7 cellular contexts compared by ENCODE assay signal in the genomic region with DNA sequence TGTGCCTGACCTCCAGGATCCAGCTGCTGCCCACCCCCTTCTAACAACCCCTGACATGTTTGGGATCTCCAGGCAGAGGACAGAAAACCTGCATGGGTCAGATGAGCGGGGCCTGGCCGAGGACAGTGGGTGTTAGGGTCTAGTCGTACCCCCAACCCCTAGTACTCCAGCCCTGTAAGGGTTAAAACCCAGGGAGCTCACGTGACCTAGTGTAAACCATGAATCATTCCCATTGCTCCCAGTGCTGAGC.
A peak's percentile ranks its signal among the peaks of the same experiment; 100 is the strongest.
DNase-seq lines count a peak whose midpoint lies in the region; TF ChIP-seq lines count a peak whose summit lies in the region.

No MANE protein-coding gene starts in this region.

- no peaks in the 10 kb centered on the region for H3F3A ChIP-seq in smooth muscle cell (ENCODE audit: low read depth)

- peak overlapping the region; percentile 67 for H3K4me3 Mint-ChIP-seq in activated T-helper 2 cell treated with anti-CD3 and anti-CD28 coated beads, Interferon-gamma antibody, Interleukin-2, Interleukin-4, amounts not matched to agents 10 μg/mL and 5 μg/mL and 100 μg/mL, durations not matched to agents 14 hours and 24 hours and 36 hours (ENCODE audit: low read depth)

- H3K9me3 Mint-ChIP-seq in activated T-helper 2 cell treated with anti-CD3 and anti-CD28 coated beads, Interferon-gamma antibody, Interleukin-2, Interleukin-4, amounts not matched to agents 10 μg/mL and 5 μg/mL and 100 μg/mL, durations not matched to agents 14 hours and 24 hours and 36 hours, result peaks cover 4% of the 10 kb centered on the region

- no peaks in the 10 kb centered on the region for H4K20me1 ChIP-seq in smooth muscle cell (ENCODE audit: low read depth)

- H3K36me3 Mint-ChIP-seq in activated T-helper 2 cell treated with anti-CD3 and anti-CD28 coated beads, Interferon-gamma antibody, Interleukin-2, Interleukin-4, amounts not matched to agents 10 μg/mL and 5 μg/mL and 100 μg/mL, durations not matched to agents 14 hours and 24 hours and 36 hours (ENCODE audit: low read depth), result peaks cover 9% of the 10 kb centered on the region

- no peak for DNase-seq in activated T-helper 2 cell treated with anti-CD3 and anti-CD28 coated beads, Interferon-gamma antibody, Interleukin-2, Interleukin-4, amounts not matched to agents 10 μg/mL and 5 μg/mL and 100 μg/mL, durations not matched to agents 14 hours and 24 hours and 36 hours (ENCODE audit: low spot score)
- DNase-seq in smooth muscle cell (lab: John Stamatoyannopoulos, UW; ENCODE audit: unreplicated experiment) (no peak), activated gamma-delta T cell treated with Interleukin-2 at 50 U/mL for 16 hours (no peak), AG08396 (ENCODE audit: low spot score) (no peak), NCI-H446 treated with DMSO at 0.1 percent for 48 hours (lab: John Stamatoyannopoulos, UW) (no peak)

- H3K27ac Mint-ChIP-seq in activated T-helper 2 cell treated with anti-CD3 and anti-CD28 coated beads, Interferon-gamma antibody, Interleukin-2, Interleukin-4, amounts not matched to agents 10 μg/mL and 5 μg/mL and 100 μg/mL, durations not matched to agents 14 hours and 24 hours and 36 hours, result no peak overlapping the region

- H3K4me2 ChIP-seq in smooth muscle cell, result peak overlapping the region; percentile 94

- peak overlapping the region; percentile 80 for H3K4me3 ChIP-seq in HUES6 (ENCODE audit: low read depth, low read length)
- peak overlapping the region; percentile 83 for H3K4me3 ChIP-seq in iPS-15b (ENCODE audit: low read depth, low read length)
- peak overlapping the region; percentile 67 for H3K4me3 ChIP-seq in smooth muscle cell

- no peaks in the 10 kb centered on the region for H3K27me3 Mint-ChIP-seq in activated T-helper 2 cell treated with anti-CD3 and anti-CD28 coated beads, Interferon-gamma antibody, Interleukin-2, Interleukin-4, amounts not matched to agents 10 μg/mL and 5 μg/mL and 100 μg/mL, durations not matched to agents 14 hours and 24 hours and 36 hours (ENCODE audit: low read depth)

- peaks cover 19% of the 10 kb centered on the region for H3K4me1 ChIP-seq in HUES6 (ENCODE audit: control insufficient read depth, insufficient read depth, low read length)
- peaks cover 8% of the 10 kb centered on the region for H3K4me1 ChIP-seq in iPS-15b (ENCODE audit: control insufficient read depth, insufficient read depth, low read length)
- H3K4me1 ChIP-seq in smooth muscle cell (ENCODE audit: low read depth), result peaks cover 6% of the 10 kb centered on the region

- H3K79me2 ChIP-seq in smooth muscle cell (ENCODE audit: low read depth), result no peaks in the 10 kb centered on the region

- H3K9me3 ChIP-seq in HUES6 (ENCODE audit: control insufficient read depth, insufficient read depth, low read depth, low read length) (no peaks in the 10 kb centered on the region), iPS-15b (ENCODE audit: control insufficient read depth, insufficient read depth, low read length) (no peaks in the 10 kb centered on the region), smooth muscle cell (replicated peaks; ENCODE audit: low read depth) (no peaks in the 10 kb centered on the region)

- H3K27me3 ChIP-seq in HUES6 (ENCODE audit: control insufficient read depth, insufficient read depth, low read length) (no peaks in the 10 kb centered on the region), iPS-15b (ENCODE audit: control insufficient read depth, insufficient read depth, low read length) (no peaks in the 10 kb centered on the region), smooth muscle cell (ENCODE audit: low read depth) (no peaks in the 10 kb centered on the region)

- H3K4me1 Mint-ChIP-seq in activated T-helper 2 cell treated with anti-CD3 and anti-CD28 coated beads, Interferon-gamma antibody, Interleukin-2, Interleukin-4, amounts not matched to agents 10 μg/mL and 5 μg/mL and 100 μg/mL, durations not matched to agents 14 hours and 24 hours and 36 hours (ENCODE audit: low read depth), result peaks cover 16% of the 10 kb centered on the region

- no peaks in the 10 kb centered on the region for H3K36me3 ChIP-seq in HUES6 (ENCODE audit: control insufficient read depth, insufficient read depth, low read length)
- H3K36me3 ChIP-seq in iPS-15b (ENCODE audit: control insufficient read depth, insufficient read depth, low read length), result no peaks in the 10 kb centered on the region
- H3K36me3 ChIP-seq in smooth muscle cell (ENCODE audit: low read depth), result no peaks in the 10 kb centered on the region

- 25% methylated on average over 4 of the region's 4 CpGs for WGBS in smooth muscle cell (ENCODE audit: low lambda C conversion rate)

- H3K9ac ChIP-seq in HUES6 (ENCODE audit: low read length) (peak overlapping the region; percentile 82), iPS-15b (ENCODE audit: low read depth, low read length) (no peak overlapping the region), smooth muscle cell (ENCODE audit: low read depth) (peak overlapping the region; percentile 83)

- H3K27ac ChIP-seq in HUES6 (ENCODE audit: low read depth, low read length) (no peak overlapping the region), smooth muscle cell (ENCODE audit: low read depth) (peak overlapping the region; percentile 90)

- intact Hi-C loops in activated T-helper 2 cell treated with anti-CD3 and anti-CD28 coated beads, Interferon-gamma antibody, Interleukin-2, Interleukin-4, amounts not matched to agents 10 μg/mL and 5 μg/mL and 100 μg/mL, durations not matched to agents 14 hours and 24 hours and 36 hours (cut with micrococcal nuclease), result loop anchor here (2.0 kb wide), 1 partner anchor 50 kb away; no protein-coding TSS in a partner anchor

- H2AFZ ChIP-seq in smooth muscle cell (ENCODE audit: low read depth), result no peak overlapping the region

- no peak for TF ChIP-seq CTCF in smooth muscle cell (IDR thresholded peaks at IDR 0.05; ENCODE audit: borderline replicate concordance, insufficient read depth, poor library complexity, severe bottlenecking)
